In the genomic region with DNA sequence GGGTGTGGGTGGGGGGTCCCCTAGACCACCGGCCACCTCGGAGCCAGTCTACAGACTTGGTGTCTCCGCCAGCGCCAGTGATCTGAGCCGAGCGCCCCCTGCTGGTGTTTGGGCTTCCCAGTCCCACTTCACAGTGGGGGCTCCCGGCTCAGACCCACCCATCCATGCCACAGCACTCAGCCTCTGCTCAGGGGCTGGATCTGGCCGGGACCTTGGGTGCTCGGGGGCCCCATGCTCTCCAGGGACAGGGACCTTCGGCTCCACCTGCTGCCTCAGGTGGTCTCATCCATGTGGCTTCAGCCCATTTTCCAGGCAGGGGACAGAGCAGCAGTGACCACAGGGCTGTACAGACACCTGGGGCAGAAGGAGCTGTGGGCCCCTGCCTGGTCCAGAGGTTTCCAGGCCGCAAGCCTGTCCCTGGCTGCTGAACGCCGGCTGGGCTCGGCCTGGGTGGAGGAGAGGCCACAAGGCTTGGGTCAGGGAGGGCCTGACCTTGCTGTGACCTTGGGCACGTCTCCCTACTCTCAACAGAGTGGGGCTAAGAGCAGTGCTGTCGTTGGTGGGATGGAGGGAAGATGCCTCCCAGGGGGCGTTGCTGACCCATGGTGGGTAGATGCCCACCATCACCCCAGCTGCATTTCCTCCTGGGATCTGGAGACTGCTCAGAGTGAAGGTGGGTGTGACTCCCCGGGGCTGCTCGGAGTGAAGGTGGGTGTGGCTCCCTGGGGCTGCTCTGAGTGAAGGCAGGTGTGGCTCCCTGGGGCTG, we compare ENCODE assay signal across 1 cellular context.
TF ChIP-seq lines count a peak whose summit lies in the region.

No MANE protein-coding gene starts in this region.

TF ChIP-seq in GM23338, 12 proteins besides CTCF, POLR2A, EP300 and RAD21 (continued from another document):
- TF ChIP-seq, protein P1, sequence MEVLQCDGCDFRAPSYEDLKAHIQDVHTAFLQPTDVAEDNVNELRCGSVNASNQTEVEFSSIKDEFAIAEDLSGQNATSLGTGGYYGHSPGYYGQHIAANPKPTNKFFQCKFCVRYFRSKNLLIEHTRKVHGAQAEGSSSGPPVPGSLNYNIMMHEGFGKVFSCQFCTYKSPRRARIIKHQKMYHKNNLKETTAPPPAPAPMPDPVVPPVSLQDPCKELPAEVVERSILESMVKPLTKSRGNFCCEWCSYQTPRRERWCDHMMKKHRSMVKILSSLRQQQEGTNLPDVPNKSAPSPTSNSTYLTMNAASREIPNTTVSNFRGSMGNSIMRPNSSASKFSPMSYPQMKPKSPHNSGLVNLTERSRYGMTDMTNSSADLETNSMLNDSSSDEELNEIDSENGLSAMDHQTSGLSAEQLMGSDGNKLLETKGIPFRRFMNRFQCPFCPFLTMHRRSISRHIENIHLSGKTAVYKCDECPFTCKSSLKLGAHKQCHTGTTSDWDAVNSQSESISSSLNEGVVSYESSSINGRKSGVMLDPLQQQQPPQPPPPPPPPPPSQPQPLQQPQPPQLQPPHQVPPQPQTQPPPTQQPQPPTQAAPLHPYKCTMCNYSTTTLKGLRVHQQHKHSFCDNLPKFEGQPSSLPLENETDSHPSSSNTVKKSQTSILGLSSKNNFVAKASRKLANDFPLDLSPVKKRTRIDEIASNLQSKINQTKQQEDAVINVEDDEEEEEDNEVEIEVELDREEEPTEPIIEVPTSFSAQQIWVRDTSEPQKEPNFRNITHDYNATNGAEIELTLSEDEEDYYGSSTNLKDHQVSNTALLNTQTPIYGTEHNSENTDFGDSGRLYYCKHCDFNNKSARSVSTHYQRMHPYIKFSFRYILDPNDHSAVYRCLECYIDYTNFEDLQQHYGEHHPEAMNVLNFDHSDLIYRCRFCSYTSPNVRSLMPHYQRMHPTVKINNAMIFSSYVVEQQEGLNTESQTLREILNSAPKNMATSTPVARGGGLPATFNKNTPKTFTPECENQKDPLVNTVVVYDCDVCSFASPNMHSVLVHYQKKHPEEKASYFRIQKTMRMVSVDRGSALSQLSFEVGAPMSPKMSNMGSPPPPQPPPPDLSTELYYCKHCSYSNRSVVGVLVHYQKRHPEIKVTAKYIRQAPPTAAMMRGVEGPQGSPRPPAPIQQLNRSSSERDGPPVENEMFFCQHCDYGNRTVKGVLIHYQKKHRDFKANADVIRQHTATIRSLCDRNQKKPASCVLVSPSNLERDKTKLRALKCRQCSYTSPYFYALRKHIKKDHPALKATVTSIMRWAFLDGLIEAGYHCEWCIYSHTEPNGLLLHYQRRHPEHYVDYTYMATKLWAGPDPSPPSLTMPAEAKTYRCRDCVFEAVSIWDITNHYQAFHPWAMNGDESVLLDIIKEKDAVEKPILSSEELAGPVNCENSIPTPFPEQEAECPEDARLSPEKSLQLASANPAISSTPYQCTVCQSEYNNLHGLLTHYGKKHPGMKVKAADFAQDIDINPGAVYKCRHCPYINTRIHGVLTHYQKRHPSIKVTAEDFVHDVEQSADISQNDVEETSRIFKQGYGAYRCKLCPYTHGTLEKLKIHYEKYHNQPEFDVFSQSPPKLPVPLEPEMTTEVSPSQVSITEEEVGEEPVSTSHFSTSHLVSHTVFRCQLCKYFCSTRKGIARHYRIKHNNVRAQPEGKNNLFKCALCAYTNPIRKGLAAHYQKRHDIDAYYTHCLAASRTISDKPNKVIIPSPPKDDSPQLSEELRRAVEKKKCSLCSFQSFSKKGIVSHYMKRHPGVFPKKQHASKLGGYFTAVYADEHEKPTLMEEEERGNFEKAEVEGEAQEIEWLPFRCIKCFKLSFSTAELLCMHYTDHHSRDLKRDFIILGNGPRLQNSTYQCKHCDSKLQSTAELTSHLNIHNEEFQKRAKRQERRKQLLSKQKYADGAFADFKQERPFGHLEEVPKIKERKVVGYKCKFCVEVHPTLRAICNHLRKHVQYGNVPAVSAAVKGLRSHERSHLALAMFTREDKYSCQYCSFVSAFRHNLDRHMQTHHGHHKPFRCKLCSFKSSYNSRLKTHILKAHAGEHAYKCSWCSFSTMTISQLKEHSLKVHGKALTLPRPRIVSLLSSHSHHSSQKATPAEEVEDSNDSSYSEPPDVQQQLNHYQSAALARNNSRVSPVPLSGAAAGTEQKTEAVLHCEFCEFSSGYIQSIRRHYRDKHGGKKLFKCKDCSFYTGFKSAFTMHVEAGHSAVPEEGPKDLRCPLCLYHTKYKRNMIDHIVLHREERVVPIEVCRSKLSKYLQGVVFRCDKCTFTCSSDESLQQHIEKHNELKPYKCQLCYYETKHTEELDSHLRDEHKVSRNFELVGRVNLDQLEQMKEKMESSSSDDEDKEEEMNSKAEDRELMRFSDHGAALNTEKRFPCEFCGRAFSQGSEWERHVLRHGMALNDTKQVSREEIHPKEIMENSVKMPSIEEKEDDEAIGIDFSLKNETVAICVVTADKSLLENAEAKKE (CRISPR knock-in tag; IDR thresholded peaks at IDR 0.05) = no peak
- TF ChIP-seq POLR2AphosphoS5 (IDR thresholded peaks at IDR 0.05; ENCODE audit: low read depth) (no peak), ZNF331 (CRISPR knock-in tag; IDR thresholded peaks at IDR 0.05; ENCODE audit: low read depth) (no peak), STAT1 (IDR thresholded peaks at IDR 0.05; ENCODE audit: unreplicated experiment) (no peak), NANOG (IDR thresholded peaks at IDR 0.05; ENCODE audit: borderline replicate concordance) (no peak), CREB1 (CRISPR knock-in tag; IDR thresholded peaks at IDR 0.05; ENCODE audit: low read depth) (no peak)
TF ChIP-seq in GM23338: peak in this region for 0.
